5 cellular contexts compared by ENCODE assay signal in the genomic region with DNA sequence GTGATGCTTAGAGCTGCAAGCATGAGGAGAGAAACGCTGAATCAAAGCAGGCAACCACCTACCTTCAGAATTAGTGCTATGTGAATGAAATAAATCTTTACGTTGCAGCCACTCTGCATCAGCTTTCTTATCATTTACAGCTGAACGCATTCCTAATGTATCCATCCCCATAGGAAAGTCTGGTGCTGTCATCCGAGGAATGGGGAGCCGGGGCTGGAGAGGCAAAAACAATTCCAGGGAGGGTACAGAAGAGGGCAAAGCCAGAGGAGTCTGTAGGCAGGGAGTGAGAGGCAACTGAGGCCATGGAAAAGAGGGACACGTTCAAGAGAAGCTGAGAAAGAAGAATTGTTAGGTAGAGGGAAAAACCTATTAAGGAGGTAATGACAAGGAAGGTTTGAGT.
"Had no signal": no experiment of that assay in that cellular context is flagged by ENCODE, and none has a peak within 500 bp of the region (broad histone marks: within the 10 kb centered on the region; RNA-seq: fewer than 3 reads in every experiment).

No MANE protein-coding gene starts in this region.

- H3K27ac Mint-ChIP-seq: IgD-negative memory B cell had no signal

- DNase-seq: IMR-90 had no signal

- H3K4me3 Mint-ChIP-seq: IgD-negative memory B cell had no signal

- H3K27ac ChIP-seq: HL-60 had no signal

- H3K4me3 ChIP-seq: K562 had no signal

- FAIRE-seq: HepG2, K562 had no signal

- H3K9me3 Mint-ChIP-seq: IgD-negative memory B cell had no signal

- H3K36me3 Mint-ChIP-seq: IgD-negative memory B cell had no signal
